ENCODE assay signal across 35 cellular contexts in the genomic region with DNA sequence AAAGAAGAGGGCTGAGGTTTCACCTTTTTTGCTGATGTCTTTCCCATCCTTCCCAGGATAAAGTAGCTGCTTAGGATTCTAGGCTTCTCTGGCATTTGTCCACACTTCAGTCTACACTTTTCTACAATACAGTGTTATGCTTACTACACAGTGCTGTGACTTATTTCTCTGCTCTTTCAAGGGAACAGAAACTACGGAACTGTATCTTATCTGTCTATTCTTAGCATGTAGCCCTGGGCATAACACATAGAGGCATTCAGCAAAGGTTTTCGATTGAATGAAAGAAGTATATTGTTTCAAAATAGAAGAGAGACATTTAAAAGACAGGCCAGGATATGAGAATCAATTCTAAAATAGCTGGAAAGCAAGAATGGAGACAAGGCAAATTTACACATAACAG.
"Had no signal": no experiment of that assay in that cellular context is flagged by ENCODE, and none has a peak within 500 bp of the region (broad histone marks: within the 10 kb centered on the region; RNA-seq: fewer than 3 reads in every experiment).

No MANE protein-coding gene starts in this region.

- H3K4me3 Mint-ChIP-seq: activated CD8-positive, alpha-beta memory T cell treated with anti-CD3 and anti-CD28 coated beads, Interleukin-2, amount 10 ng/mL, durations not matched to agents 7 days and 5 days; activated CD8-positive, alpha-beta T cell treated with anti-CD3 and anti-CD28 coated beads, Interleukin-2, amount 10 ng/mL, durations not matched to agents 7 days and 5 days; activated naive CD8-positive, alpha-beta T cell treated with anti-CD3 and anti-CD28 coated beads for 36 hours; brain; dendritic cell treated with granulocyte-macrophage colony-stimulating factor and Interleukin-4, amounts not matched to agents 40 ng/mL and 50 ng/mL, for 4 days; nephron progenitor cell; stimulated activated memory B cell treated with anti-CD40 and anti-IgM and Interleukin-4, amounts not matched to agents 10 μg/mL and 1 μg/mL and 100 μg/mL, for 72 hours; stimulated activated naive CD8-positive, alpha-beta T cell treated with anti-CD3 and anti-CD28 coated beads, Interleukin-15, amount 100 ng/mL, for 72 hours; T-helper 1 cell treated with Interleukin-12 subunit alpha and Interleukin-12 subunit beta and Interleukin-4 antibody, amounts not matched to agents 30 μg/mL and 1 μg/mL, for 36 hours; WTC11 had no signal

- H3K4me1 Mint-ChIP-seq: activated naive CD8-positive, alpha-beta T cell treated with anti-CD3 and anti-CD28 coated beads for 36 hours; brain; nephron progenitor cell; stimulated activated memory B cell treated with anti-CD40 and anti-IgM and Interleukin-4, amounts not matched to agents 10 μg/mL and 1 μg/mL and 100 μg/mL, for 72 hours; stimulated activated naive CD8-positive, alpha-beta T cell treated with anti-CD3 and anti-CD28 coated beads, Interleukin-15, amount 100 ng/mL, for 72 hours had no signal

- H3K4me1 ChIP-seq: vagina had no signal

- H3K9me3 Mint-ChIP-seq: activated naive CD8-positive, alpha-beta T cell treated with anti-CD3 and anti-CD28 coated beads for 36 hours; brain; dendritic cell treated with granulocyte-macrophage colony-stimulating factor and Interleukin-4, amounts not matched to agents 40 ng/mL and 50 ng/mL, for 4 days; nephron progenitor cell; stimulated activated memory B cell treated with anti-CD40 and anti-IgM and Interleukin-4, amounts not matched to agents 10 μg/mL and 1 μg/mL and 100 μg/mL, for 72 hours; stimulated activated naive CD8-positive, alpha-beta T cell treated with anti-CD3 and anti-CD28 coated beads, Interleukin-15, amount 100 ng/mL, for 72 hours; T-helper 1 cell treated with Interleukin-12 subunit alpha and Interleukin-12 subunit beta and Interleukin-4 antibody, amounts not matched to agents 30 μg/mL and 1 μg/mL, for 36 hours; WTC11 had no signal

- H3K27me3 Mint-ChIP-seq: activated CD8-positive, alpha-beta memory T cell treated with anti-CD3 and anti-CD28 coated beads, Interleukin-2, amount 10 ng/mL, durations not matched to agents 7 days and 5 days; activated naive CD8-positive, alpha-beta T cell treated with anti-CD3 and anti-CD28 coated beads for 36 hours; brain; dendritic cell treated with granulocyte-macrophage colony-stimulating factor and Interleukin-4, amounts not matched to agents 40 ng/mL and 50 ng/mL, for 4 days; progenitor cell of endocrine pancreas; stimulated activated memory B cell treated with anti-CD40 and anti-IgM and Interleukin-4, amounts not matched to agents 10 μg/mL and 1 μg/mL and 100 μg/mL, for 72 hours; stimulated activated naive CD8-positive, alpha-beta T cell treated with anti-CD3 and anti-CD28 coated beads, Interleukin-15, amount 100 ng/mL, for 72 hours had no signal

- H3K9me3 ChIP-seq: adrenal gland, ascending aorta, esophagus squamous epithelium, ovary, thyroid gland, upper lobe of left lung, vagina had no signal

- H3K27ac ChIP-seq: adrenal gland, ascending aorta, epithelial cell of prostate, esophagus squamous epithelium, hepatocyte, ovary, thyroid gland, upper lobe of left lung, vagina had no signal

- H3K27ac Mint-ChIP-seq: activated CD8-positive, alpha-beta memory T cell treated with anti-CD3 and anti-CD28 coated beads, Interleukin-2, amount 10 ng/mL, durations not matched to agents 7 days and 5 days; activated naive CD8-positive, alpha-beta T cell treated with anti-CD3 and anti-CD28 coated beads for 36 hours; dendritic cell treated with granulocyte-macrophage colony-stimulating factor and Interleukin-4, amounts not matched to agents 40 ng/mL and 50 ng/mL, for 4 days; nephron progenitor cell; progenitor cell of endocrine pancreas; stimulated activated memory B cell treated with anti-CD40 and anti-IgM and Interleukin-4, amounts not matched to agents 10 μg/mL and 1 μg/mL and 100 μg/mL, for 72 hours; stimulated activated naive CD8-positive, alpha-beta T cell treated with anti-CD3 and anti-CD28 coated beads, Interleukin-15, amount 100 ng/mL, for 72 hours; T-helper 1 cell treated with Interleukin-12 subunit alpha and Interleukin-12 subunit beta and Interleukin-4 antibody, amounts not matched to agents 30 μg/mL and 1 μg/mL, for 36 hours; WTC11 had no signal

- H3K4me3 ChIP-seq: adrenal gland, ascending aorta, esophagus squamous epithelium, hepatocyte, ovary, smooth muscle cell, thyroid gland, upper lobe of left lung, vagina had no signal

- DNase-seq: activated CD4-positive, alpha-beta T cell treated with anti-CD3 and anti-CD28 coated beads for 1 hour; activated CD4-positive, alpha-beta T cell treated with anti-CD3 and anti-CD28 coated beads, Interleukin-2, amount 50 U/mL, for 1 hour; activated CD8-positive, alpha-beta memory T cell treated with anti-CD3 and anti-CD28 coated beads, Interleukin-2, amount 10 ng/mL, durations not matched to agents 7 days and 5 days; activated CD8-positive, alpha-beta T cell treated with anti-CD3 and anti-CD28 coated beads, Interleukin-2, amount 10 ng/mL, durations not matched to agents 7 days and 5 days; activated effector memory CD4-positive, alpha-beta T cell treated with Interleukin-2 at 50 U/mL for 16 hours; activated naive CD4-positive, alpha-beta T cell treated with Interleukin-2 at 50 U/mL for 16 hours; activated naive CD8-positive, alpha-beta T cell treated with anti-CD3 and anti-CD28 coated beads for 36 hours; activated T-cell treated with anti-CD3 and anti-CD28 coated beads, Interleukin-2, amount 50 U/mL, for 48 hours; adrenal gland; caudate nucleus; effector CD4-positive, alpha-beta T cell; esophagus squamous epithelium; glutamatergic neuron; islet precursor cell; mammary epithelial cell; nephron progenitor cell; ovary; stimulated activated CD4-positive, alpha-beta T cell treated with anti-CD3 and anti-CD28 coated beads, Interleukin-1b, Interleukin-23, amount 100 ng/mL, for 48 hours; stimulated activated CD4-positive, alpha-beta T cell treated with anti-CD3 and anti-CD28 coated beads, Interleukin-4, amount 100 ng/mL, for 4 hours; stimulated activated CD8-positive, alpha-beta memory T cell treated with anti-CD3 and anti-CD28 coated beads, Interleukin-4, amount 100 ng/mL, for 48 hours; stimulated activated naive CD8-positive, alpha-beta T cell treated with anti-CD3 and anti-CD28 coated beads, Interleukin-15, amount 100 ng/mL, for 72 hours; substantia nigra; thyroid gland; upper lobe of left lung had no signal

- H3K27me3 ChIP-seq: adrenal gland, ascending aorta, esophagus squamous epithelium, hepatocyte, ovary, thyroid gland, upper lobe of left lung, vagina had no signal

- ATAC-seq: activated CD8-positive, alpha-beta memory T cell treated with anti-CD3 and anti-CD28 coated beads, Interleukin-2, amount 10 ng/mL, durations not matched to agents 7 days and 5 days; activated CD8-positive, alpha-beta T cell treated with anti-CD3 and anti-CD28 coated beads, Interleukin-2, amount 10 ng/mL, durations not matched to agents 7 days and 5 days; stimulated activated memory B cell treated with anti-CD40 and anti-IgM and Interleukin-4, amounts not matched to agents 10 μg/mL and 1 μg/mL and 100 μg/mL, for 72 hours; stimulated activated naive CD8-positive, alpha-beta T cell treated with anti-CD3 and anti-CD28 coated beads, Interleukin-15, amount 100 ng/mL, for 72 hours; WTC11 had no signal

- H3K36me3 ChIP-seq: ovary had no signal
